11 cellular contexts compared by ENCODE assay signal in the genomic region with DNA sequence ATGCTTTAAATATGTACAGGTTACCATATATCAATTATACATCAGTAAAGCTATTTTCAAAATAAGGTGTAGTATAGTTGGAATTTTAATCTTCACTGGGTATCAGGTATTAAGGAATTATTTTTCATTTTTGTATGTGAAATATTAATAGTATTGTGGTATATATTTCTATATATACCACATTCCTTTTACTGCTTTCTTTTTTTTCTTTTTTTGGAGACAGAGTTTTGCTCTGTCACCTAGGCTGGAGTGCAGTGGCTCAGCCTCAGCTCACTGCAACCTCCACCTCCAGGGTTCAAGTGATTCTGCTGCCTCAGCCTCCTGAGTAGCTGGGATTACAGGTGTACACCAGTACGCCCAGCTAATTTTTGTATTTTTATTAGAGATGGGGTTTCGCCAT. TPM values are rescaled to one million over a fixed set of nuclear protein-coding genes. Genes with fewer than 3 reads are reported as not detected.
"Had no signal": no experiment of that assay in that cellular context is flagged by ENCODE, and none has a peak within 500 bp of the region (broad histone marks: within the 10 kb centered on the region; RNA-seq: fewer than 3 reads in every experiment).

No MANE protein-coding gene starts in this region.

- ATAC-seq: GM23338, HCT116 had no signal

- H3K4me1 Mint-ChIP-seq: GM23338, H9 had no signal

- H3K9me3 ChIP-seq: HAP-1 had no signal

- H3K27ac Mint-ChIP-seq: GM23338, H9, HFFc6 had no signal

- H3K4me3 ChIP-seq: GM23248, GM23338, HAP-1 had no signal

- H3K9me3 Mint-ChIP-seq: GM23338, H9, HFFc6 had no signal

- H3K27ac ChIP-seq: GM23248 had no signal

- FAIRE-seq: H1, H54 had no signal

- H3K4me1 ChIP-seq: HAP-1 had no signal

- H3K4me3 Mint-ChIP-seq: GM23338, H9, HFFc6 had no signal

- DNase-seq: GM23248, GOT3, H7, H9, HCEC 1CT, HFFc6 had no signal

- H3K36me3 ChIP-seq: HAP-1 had no signal

RNA-seq across cellular contexts. Expression of a gene that starts 36.6 kb away (rescaled TPM):
- total RNA-seq: GM23248 had no signal
